ENCODE assay signal across 20 cellular contexts in the genomic region with DNA sequence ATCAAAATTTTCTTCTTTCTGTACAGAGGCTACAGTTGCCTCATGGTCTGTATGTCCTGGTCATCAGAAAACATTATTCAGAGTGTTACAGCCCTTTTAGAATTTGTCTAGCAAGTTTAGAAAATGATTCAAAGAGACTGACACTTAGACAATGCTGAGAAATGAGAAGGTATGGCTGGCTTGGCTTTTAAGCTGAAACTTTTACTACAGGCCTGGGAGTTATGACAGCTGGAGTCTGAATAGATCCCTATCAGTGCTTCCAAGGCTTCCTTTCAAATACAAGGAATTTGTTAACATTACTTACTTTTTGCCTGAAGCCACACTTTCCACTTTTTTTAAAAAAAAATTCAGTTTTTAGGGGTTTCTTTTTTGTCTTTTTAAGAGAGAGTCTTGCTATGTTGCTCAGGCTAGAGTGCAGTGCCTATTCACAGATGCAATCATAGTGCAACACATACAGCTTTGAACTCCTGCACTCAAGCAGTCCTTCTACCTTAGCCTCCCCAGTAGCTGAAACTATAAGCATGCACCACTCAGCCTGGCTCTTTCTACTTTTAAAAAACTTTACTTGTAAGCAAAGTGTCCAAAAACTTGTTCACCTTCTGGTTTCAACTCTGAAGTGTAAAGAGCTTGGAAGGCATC. TPM values are rescaled to one million over a fixed set of nuclear protein-coding genes. Genes with fewer than 3 reads are reported as not detected.
DNase-seq lines count a peak whose midpoint lies in the region; ATAC-seq, FAIRE-seq and TF ChIP-seq lines count a peak whose summit lies in the region.
"Had no signal": no experiment of that assay in that cellular context is flagged by ENCODE, and none has a peak within 500 bp of the region (broad histone marks: within the 10 kb centered on the region; RNA-seq: fewer than 3 reads in every experiment).

No MANE protein-coding gene starts in this region.

- H3K9ac ChIP-seq in K562 (ENCODE audit: insufficient read depth in 1 of 2, low read depth in 2 of 2, low read length in 2 of 2): no peak overlapping the region
- no peak overlapping the region for H3K9ac ChIP-seq in trophoblast cell (ENCODE audit: low read length)
- no peak overlapping the region for H3K9ac ChIP-seq in mesendoderm (ENCODE audit: low read length)
- H3K9ac ChIP-seq: BLaER1 treated with 17β-estradiol and CSF1 and Interleukin-3, amounts not matched to agents 10 nM and 100 nM had no signal

- TF ChIP-seq RAD21 in K562 (CRISPR knock-in tag; conservative IDR thresholded peaks at IDR 0.05 in 1 of 2, IDR thresholded peaks at IDR 0.05 in 1 of 2): no peak

- no peak for DNase-seq in K562 (ENCODE audit: extremely low read depth in 1 of 4, low spot score in 3 of 4)
- DNase-seq in fibroblast of villous mesenchyme (ENCODE audit: low read depth): peak; percentile 3
- DNase-seq in trophoblast cell: peak; percentile 9 to 67
- DNase-seq in kidney glomerular epithelial cell (lab: John Stamatoyannopoulos, UW): no peak
- DNase-seq in mesendoderm: no peak
- DNase-seq: AML-193; Caco-2; Calu3; CD4-positive, alpha-beta T cell; CD8-positive, alpha-beta T cell; DMS79 treated with DMSO at 0.1 percent for 48 hours; GF-D8 had no signal

- H2AFZ ChIP-seq in K562 (ENCODE audit: low read depth, low read length) (no peak overlapping the region), trophoblast cell (ENCODE audit: insufficient read depth, low read length, poor library complexity) (no peak overlapping the region)

- no peaks in the 10 kb centered on the region for H3K9me3 ChIP-seq in K562 (replicated peaks; ENCODE audit: control insufficient read depth, insufficient read depth, low read depth, low read length)
- H3K9me3 ChIP-seq in trophoblast cell (ENCODE audit: insufficient read depth, low read depth, low read length): no peaks in the 10 kb centered on the region
- H3K9me3 ChIP-seq: A549; BLaER1 treated with 17β-estradiol and CSF1 and Interleukin-3, amounts not matched to agents 10 nM and 100 nM had no signal

- ATAC-seq in K562: peak; percentile 66
- ATAC-seq: A549; CD8-positive, alpha-beta T cell had no signal

- H3K27me3 ChIP-seq in K562 (ENCODE audit: control insufficient read depth in 2 of 2, insufficient read depth in 2 of 2, low read length in 2 of 2) (no peaks in the 10 kb centered on the region), trophoblast cell (ENCODE audit: insufficient read depth, low read length) (no peaks in the 10 kb centered on the region), mesendoderm (ENCODE audit: insufficient read depth, low read length, poor library complexity) (no peaks in the 10 kb centered on the region)
- H3K27me3 ChIP-seq: BLaER1 treated with 17β-estradiol and CSF1 and Interleukin-3, amounts not matched to agents 10 nM and 100 nM had no signal

- H3K79me2 ChIP-seq in K562 (ENCODE audit: control insufficient read depth, insufficient read depth, low read length): no peaks in the 10 kb centered on the region
- H3K79me2 ChIP-seq in trophoblast cell (ENCODE audit: control insufficient read depth, insufficient read depth, low read length, poor library complexity): no peaks in the 10 kb centered on the region
- H3K79me2 ChIP-seq in mesendoderm (ENCODE audit: control insufficient read depth, insufficient read depth, low read length): no peaks in the 10 kb centered on the region

- H3K56ac ChIP-seq in mesendoderm (ENCODE audit: low read length): no peak overlapping the region

- H2BK120ac ChIP-seq in trophoblast cell (ENCODE audit: insufficient read depth, low read length, poor library complexity): no peak overlapping the region
- no peak overlapping the region for H2BK120ac ChIP-seq in mesendoderm (ENCODE audit: low read depth, low read length)

- no peak for TF ChIP-seq EP300 in K562 (IDR thresholded peaks at IDR 0.05; ENCODE audit: low read length)

- H3K23ac ChIP-seq in trophoblast cell (ENCODE audit: low read length): no peak overlapping the region
- no peak overlapping the region for H3K23ac ChIP-seq in mesendoderm (ENCODE audit: low read length)

- FAIRE-seq in K562 (lab: Jason Lieb, UNC): no peak
- FAIRE-seq: A549, D721Med, G401.6, GM12891, GM19239 had no signal

- POLR2A ChIA-PET in K562 (lab: Yijun Ruan, JAX): interaction anchor here (1.4 kb wide), 1 partner anchor 11 kb away, joined by 6 read pairs; no protein-coding TSS in a partner anchor

- no peaks in the 10 kb centered on the region for H4K20me1 ChIP-seq in K562 (replicated peaks; ENCODE audit: control insufficient read depth, insufficient read depth, low read length)
- H4K20me1 ChIP-seq: BLaER1 treated with 17β-estradiol and CSF1 and Interleukin-3, amounts not matched to agents 10 nM and 100 nM had no signal

- no peak overlapping the region for H3K4me3 ChIP-seq in K562
- H3K4me3 ChIP-seq in fibroblast of villous mesenchyme (ENCODE audit: low read depth, low read length): no peak overlapping the region
- no peak overlapping the region for H3K4me3 ChIP-seq in trophoblast cell (ENCODE audit: low read depth, low read length)
- H3K4me3 ChIP-seq in mesendoderm (ENCODE audit: low read length): no peak overlapping the region
- H3K4me3 ChIP-seq: A549; BLaER1 treated with 17β-estradiol and CSF1 and Interleukin-3, amounts not matched to agents 10 nM and 100 nM had no signal

- no peak overlapping the region for H4K12ac ChIP-seq in trophoblast cell (ENCODE audit: low read depth, low read length)

- H3K79me1 ChIP-seq in trophoblast cell (ENCODE audit: low read length) (peaks cover 4% of the 10 kb centered on the region), mesendoderm (ENCODE audit: low read length) (no peaks in the 10 kb centered on the region)

- no peak overlapping the region for H2BK5ac ChIP-seq in trophoblast cell (ENCODE audit: low read depth, low read length, poor library complexity)
- H2BK5ac ChIP-seq in mesendoderm (ENCODE audit: low read length): no peak overlapping the region

- H3K36me3 ChIP-seq in K562 (ENCODE audit: control insufficient read depth, insufficient read depth, low read length) (no peaks in the 10 kb centered on the region), trophoblast cell (ENCODE audit: control insufficient read depth in 1 of 2, insufficient read depth in 2 of 2, low read length in 2 of 2) (no peaks in the 10 kb centered on the region), mesendoderm (ENCODE audit: control insufficient read depth, insufficient read depth, low read length) (no peaks in the 10 kb centered on the region)
- H3K36me3 ChIP-seq: BLaER1 treated with 17β-estradiol and CSF1 and Interleukin-3, amounts not matched to agents 10 nM and 100 nM had no signal

- no peaks in the 10 kb centered on the region for H3K4me1 ChIP-seq in K562 (replicated peaks in 1 of 2; ENCODE audit: control insufficient read depth in 2 of 2, insufficient read depth in 2 of 2, low read length in 2 of 2)
- H3K4me1 ChIP-seq in trophoblast cell (ENCODE audit: control insufficient read depth in 1 of 2, insufficient read depth in 2 of 2, low read length in 2 of 2): peaks cover 3% of the 10 kb centered on the region in 2 experiments
- no peaks in the 10 kb centered on the region for H3K4me1 ChIP-seq in mesendoderm (ENCODE audit: control insufficient read depth, low read depth, low read length)
- H3K4me1 ChIP-seq: A549; BLaER1 treated with 17β-estradiol and CSF1 and Interleukin-3, amounts not matched to agents 10 nM and 100 nM; Caco-2 had no signal

- H3K9me1 ChIP-seq in K562 (ENCODE audit: control insufficient read depth, insufficient read depth, low read length): no peaks in the 10 kb centered on the region

- H3K4ac ChIP-seq in trophoblast cell (ENCODE audit: low read depth, low read length) (no peak overlapping the region), mesendoderm (ENCODE audit: low read depth, low read length) (no peak overlapping the region)

- no peak overlapping the region for H3K27ac ChIP-seq in K562 (ENCODE audit: extremely low read depth, low read depth, low read length)
- H3K27ac ChIP-seq in trophoblast cell (ENCODE audit: low read depth, low read length): peak overlapping the region; percentile 82
- no peak overlapping the region for H3K27ac ChIP-seq in mesendoderm (ENCODE audit: low read depth, low read length)
- H3K27ac ChIP-seq: 22Rv1; A549; BLaER1 treated with 17β-estradiol and CSF1 and Interleukin-3, amounts not matched to agents 10 nM and 100 nM; C4-2B had no signal

- intact Hi-C loops in K562 (cut with micrococcal nuclease): no loop called here

- in situ Hi-C loops in K562 (cut with MboI): no loop called here

- no peak overlapping the region for H3K14ac ChIP-seq in trophoblast cell (ENCODE audit: low read length)

- H3K18ac ChIP-seq in trophoblast cell (ENCODE audit: low read length) (no peak overlapping the region), mesendoderm (ENCODE audit: low read length) (no peak overlapping the region)

- no peak overlapping the region for H2BK12ac ChIP-seq in trophoblast cell (ENCODE audit: low read length)

- H3K4me2 ChIP-seq in K562 (ENCODE audit: insufficient read depth, low read length) (no peak overlapping the region), trophoblast cell (ENCODE audit: low read length) (no peak overlapping the region), mesendoderm (ENCODE audit: low read length) (no peak overlapping the region)
- H3K4me2 ChIP-seq: A549; BLaER1 treated with 17β-estradiol and CSF1 and Interleukin-3, amounts not matched to agents 10 nM and 100 nM had no signal

- CTCF ChIA-PET in K562 (lab: Yijun Ruan, JAX; ENCODE audit: low intra/inter-chr PET ratio): interaction anchor here (0.5 kb wide), 1 partner anchor 9 kb away, joined by 3 read pairs; no protein-coding TSS in a partner anchor

- H2BK15ac ChIP-seq in mesendoderm (replicated peaks; ENCODE audit: low read depth): no peak overlapping the region

- no peak overlapping the region for H2AK5ac ChIP-seq in trophoblast cell (ENCODE audit: low read length)
- H2AK5ac ChIP-seq in mesendoderm (ENCODE audit: low read length): no peak overlapping the region

- BruUV-seq in K562 (replicated peaks; lab: Mats Ljungman, UMichigan): no TSS peak

- no peak overlapping the region for H4K5ac ChIP-seq in mesendoderm (ENCODE audit: low read length)

- H4K91ac ChIP-seq in trophoblast cell (ENCODE audit: low read depth, low read length): no peak overlapping the region

- no peak overlapping the region for H4K8ac ChIP-seq in trophoblast cell (ENCODE audit: low read depth, low read length)
- H4K8ac ChIP-seq in mesendoderm (ENCODE audit: low read depth, low read length): no peak overlapping the region

- TF ChIP-seq CTCF in K562 (IDR thresholded peaks at IDR 0.05 in 2 of 3, conservative IDR thresholded peaks at IDR 0.05 in 1 of 3; ENCODE audit: insufficient read depth in 2 of 3, low read depth in 1 of 3, low read length in 3 of 3) (no peak), fibroblast of villous mesenchyme (IDR thresholded peaks at IDR 0.05; ENCODE audit: insufficient read depth, low read depth, low read length) (no peak)

- no peak for TF ChIP-seq POLR2A in K562 (conservative IDR thresholded peaks at IDR 0.05)

RNA-seq across cellular contexts. Expression of a gene that starts 10.5 kb away (rescaled TPM):
- 123 and 224 TPM in 2 replicates for total RNA-seq in K562 (2011; cell fraction: chromatin; rRNA removed; ENCODE audit: low replicate concordance)
- total RNA-seq in K562 (2011; cell fraction: nucleolus; rRNA removed): 57.4 and 60.3 TPM in 2 replicates
- 81.3 and 89.8 TPM in 2 replicates for total RNA-seq in K562 (2011; cell fraction: nucleoplasm; rRNA removed)
- total RNA-seq in K562 (2014; rRNA removed) (39.1 and 54.6 TPM in 2 replicates), K562 (2014; rRNA removed; fragmentation: Illumina TruSeq; extraction: Trizol) (77.7 and 90.3 TPM in 2 replicates), K562 (2015; rRNA removed; fragmentation: Illumina TruSeq; extraction: Trizol) (74.6 and 77.1 TPM in 2 replicates), K562 (2021) (53.8 and 58.6 TPM in 2 replicates), fibroblast of villous mesenchyme (59.6 and 66.9 TPM in 2 replicates)
- polyA plus RNA-seq in K562 (2011; rRNA removed) (60.6 and 60.8 TPM in 2 replicates), K562 (2014; fragmentation: Illumina TruSeq; extraction: Trizol) (56.3 and 58.6 TPM in 2 replicates), K562 (2014; fragmentation: Nextera tagmentation; extraction: Ambion mirVana) (10 to 100 TPM; 25.8 to 29.5 TPM), K562 (2014; rRNA removed) (43.7 and 46.5 TPM in 2 replicates)
- polyA plus RNA-seq in K562 (2011; cell fraction: cytosol; rRNA removed): 20.1 and 43.7 TPM in 2 replicates
- polyA plus RNA-seq in K562 (2011; cell fraction: nucleus; rRNA removed): 22.1 and 43.6 TPM in 2 replicates
- polyA plus RNA-seq in K562 (2012): 53.4 and 55.8 TPM in 2 replicates
- 151 and 181 TPM in 2 replicates for polyA minus RNA-seq in K562 (2011; rRNA and poly(A)+ RNA removed)
- polyA minus RNA-seq in K562 (2011; cell fraction: cytosol; rRNA and poly(A)+ RNA removed): 38.4 and 46.2 TPM in 2 replicates
- polyA minus RNA-seq in K562 (2011; cell fraction: nucleus; rRNA and poly(A)+ RNA removed): 82.7 and 136 TPM in 2 replicates
- polyA plus RNA-seq in trophoblast cell (2013): 30.9 and 32.2 TPM in 2 replicates
- 25.8 TPM for polyA plus RNA-seq in mesendoderm (2013, experiment 1 of 2)
- polyA plus RNA-seq in mesendoderm (2013, experiment 2 of 2): 24.7 TPM

Comparison
In these comparisons a context has a peak if more than half of its experiments do, and no peak if none do; other contexts are left out.
1. DNase-seq: peak in fibroblast of villous mesenchyme (single experiment) and trophoblast cell (2 of 2); none in K562 (0 of 4), kidney glomerular epithelial cell (single experiment) and mesendoderm (single experiment).